ENCODE assay signal across 15 cellular contexts in genomic region chr2:117997872-117998454, GRCh38.
"Had no signal": no experiment of that assay in that cellular context is flagged by ENCODE, and none has a peak within 500 bp of the region (broad histone marks: within the 10 kb centered on the region; RNA-seq: fewer than 3 reads in every experiment).

No MANE protein-coding gene starts in this region.

- DNase-seq: activated CD4-positive, alpha-beta memory T cell treated with anti-CD3 and anti-CD28 coated beads, Interleukin-2, amount 10 ng/mL, durations not matched to agents 7 days and 5 days; activated gamma-delta T cell; activated T-cell treated with anti-CD3 and anti-CD28 coated beads, Interleukin-2, amount 50 U/mL, for 4 hours; amniotic stem cell; central memory CD4-positive, alpha-beta T cell; foreskin fibroblast; T-cell; T1000; tibial artery had no signal

- H3K27me3 ChIP-seq: esophagus muscularis mucosa, tibial artery had no signal

- H3K27ac ChIP-seq: coronary artery, esophagus muscularis mucosa, tibial artery, VCaP had no signal

- FAIRE-seq: urothelium cell line had no signal

- H3K4me3 ChIP-seq: coronary artery, esophagus muscularis mucosa, lung, tibial artery had no signal

- H3K4me1 ChIP-seq: tibial artery had no signal

- H3K9me3 ChIP-seq: esophagus muscularis mucosa, tibial artery had no signal

- ATAC-seq: activated T-cell treated with anti-CD3 and anti-CD28 coated beads, Interleukin-2, amount 50 U/mL, for 4 hours; stimulated activated effector memory CD8-positive, alpha-beta T cell treated with anti-CD3 and anti-CD28 coated beads, Interleukin-12 subunit alpha, Interleukin-12 subunit beta, amount 100 ng/mL, for 72 hours; T-cell had no signal
